Comparison of ENCODE assay signal across 1 cellular context in the genomic region with DNA sequence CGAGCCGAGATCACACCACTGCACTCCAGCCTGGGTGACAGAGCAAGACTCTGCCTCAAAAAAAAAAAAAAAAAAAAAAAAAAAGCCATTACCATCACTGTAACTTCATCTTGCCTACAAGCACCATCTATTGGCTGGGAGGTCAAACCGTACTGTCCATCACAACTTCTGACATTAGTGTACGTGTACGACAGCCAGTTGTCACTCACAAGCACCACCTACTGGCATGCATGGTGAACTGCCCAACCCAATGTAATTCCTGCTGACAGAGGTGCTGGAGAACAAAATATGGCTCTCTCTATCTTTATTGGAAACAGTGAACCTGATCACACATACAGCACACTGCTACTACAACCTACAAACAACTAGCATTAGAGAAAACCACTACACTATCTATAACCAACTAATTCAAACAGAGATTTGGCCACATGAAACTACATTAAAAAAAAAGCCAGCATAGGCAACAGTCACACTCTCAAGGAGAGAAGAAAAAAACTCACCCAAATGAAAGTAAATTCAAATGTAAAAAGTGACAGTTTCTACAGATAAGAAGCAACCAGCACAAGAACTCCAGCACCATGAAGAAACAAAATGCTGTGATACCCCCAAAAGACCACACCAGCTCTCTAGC.
TF ChIP-seq lines count a peak whose summit lies in the region.

No MANE protein-coding gene starts in this region.

TF ChIP-seq in GM23338, 12 proteins besides CTCF, POLR2A, EP300 and RAD21 (continued from another document):
- TF ChIP-seq, protein P1, sequence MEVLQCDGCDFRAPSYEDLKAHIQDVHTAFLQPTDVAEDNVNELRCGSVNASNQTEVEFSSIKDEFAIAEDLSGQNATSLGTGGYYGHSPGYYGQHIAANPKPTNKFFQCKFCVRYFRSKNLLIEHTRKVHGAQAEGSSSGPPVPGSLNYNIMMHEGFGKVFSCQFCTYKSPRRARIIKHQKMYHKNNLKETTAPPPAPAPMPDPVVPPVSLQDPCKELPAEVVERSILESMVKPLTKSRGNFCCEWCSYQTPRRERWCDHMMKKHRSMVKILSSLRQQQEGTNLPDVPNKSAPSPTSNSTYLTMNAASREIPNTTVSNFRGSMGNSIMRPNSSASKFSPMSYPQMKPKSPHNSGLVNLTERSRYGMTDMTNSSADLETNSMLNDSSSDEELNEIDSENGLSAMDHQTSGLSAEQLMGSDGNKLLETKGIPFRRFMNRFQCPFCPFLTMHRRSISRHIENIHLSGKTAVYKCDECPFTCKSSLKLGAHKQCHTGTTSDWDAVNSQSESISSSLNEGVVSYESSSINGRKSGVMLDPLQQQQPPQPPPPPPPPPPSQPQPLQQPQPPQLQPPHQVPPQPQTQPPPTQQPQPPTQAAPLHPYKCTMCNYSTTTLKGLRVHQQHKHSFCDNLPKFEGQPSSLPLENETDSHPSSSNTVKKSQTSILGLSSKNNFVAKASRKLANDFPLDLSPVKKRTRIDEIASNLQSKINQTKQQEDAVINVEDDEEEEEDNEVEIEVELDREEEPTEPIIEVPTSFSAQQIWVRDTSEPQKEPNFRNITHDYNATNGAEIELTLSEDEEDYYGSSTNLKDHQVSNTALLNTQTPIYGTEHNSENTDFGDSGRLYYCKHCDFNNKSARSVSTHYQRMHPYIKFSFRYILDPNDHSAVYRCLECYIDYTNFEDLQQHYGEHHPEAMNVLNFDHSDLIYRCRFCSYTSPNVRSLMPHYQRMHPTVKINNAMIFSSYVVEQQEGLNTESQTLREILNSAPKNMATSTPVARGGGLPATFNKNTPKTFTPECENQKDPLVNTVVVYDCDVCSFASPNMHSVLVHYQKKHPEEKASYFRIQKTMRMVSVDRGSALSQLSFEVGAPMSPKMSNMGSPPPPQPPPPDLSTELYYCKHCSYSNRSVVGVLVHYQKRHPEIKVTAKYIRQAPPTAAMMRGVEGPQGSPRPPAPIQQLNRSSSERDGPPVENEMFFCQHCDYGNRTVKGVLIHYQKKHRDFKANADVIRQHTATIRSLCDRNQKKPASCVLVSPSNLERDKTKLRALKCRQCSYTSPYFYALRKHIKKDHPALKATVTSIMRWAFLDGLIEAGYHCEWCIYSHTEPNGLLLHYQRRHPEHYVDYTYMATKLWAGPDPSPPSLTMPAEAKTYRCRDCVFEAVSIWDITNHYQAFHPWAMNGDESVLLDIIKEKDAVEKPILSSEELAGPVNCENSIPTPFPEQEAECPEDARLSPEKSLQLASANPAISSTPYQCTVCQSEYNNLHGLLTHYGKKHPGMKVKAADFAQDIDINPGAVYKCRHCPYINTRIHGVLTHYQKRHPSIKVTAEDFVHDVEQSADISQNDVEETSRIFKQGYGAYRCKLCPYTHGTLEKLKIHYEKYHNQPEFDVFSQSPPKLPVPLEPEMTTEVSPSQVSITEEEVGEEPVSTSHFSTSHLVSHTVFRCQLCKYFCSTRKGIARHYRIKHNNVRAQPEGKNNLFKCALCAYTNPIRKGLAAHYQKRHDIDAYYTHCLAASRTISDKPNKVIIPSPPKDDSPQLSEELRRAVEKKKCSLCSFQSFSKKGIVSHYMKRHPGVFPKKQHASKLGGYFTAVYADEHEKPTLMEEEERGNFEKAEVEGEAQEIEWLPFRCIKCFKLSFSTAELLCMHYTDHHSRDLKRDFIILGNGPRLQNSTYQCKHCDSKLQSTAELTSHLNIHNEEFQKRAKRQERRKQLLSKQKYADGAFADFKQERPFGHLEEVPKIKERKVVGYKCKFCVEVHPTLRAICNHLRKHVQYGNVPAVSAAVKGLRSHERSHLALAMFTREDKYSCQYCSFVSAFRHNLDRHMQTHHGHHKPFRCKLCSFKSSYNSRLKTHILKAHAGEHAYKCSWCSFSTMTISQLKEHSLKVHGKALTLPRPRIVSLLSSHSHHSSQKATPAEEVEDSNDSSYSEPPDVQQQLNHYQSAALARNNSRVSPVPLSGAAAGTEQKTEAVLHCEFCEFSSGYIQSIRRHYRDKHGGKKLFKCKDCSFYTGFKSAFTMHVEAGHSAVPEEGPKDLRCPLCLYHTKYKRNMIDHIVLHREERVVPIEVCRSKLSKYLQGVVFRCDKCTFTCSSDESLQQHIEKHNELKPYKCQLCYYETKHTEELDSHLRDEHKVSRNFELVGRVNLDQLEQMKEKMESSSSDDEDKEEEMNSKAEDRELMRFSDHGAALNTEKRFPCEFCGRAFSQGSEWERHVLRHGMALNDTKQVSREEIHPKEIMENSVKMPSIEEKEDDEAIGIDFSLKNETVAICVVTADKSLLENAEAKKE (CRISPR knock-in tag; IDR thresholded peaks at IDR 0.05) = no peak
- TF ChIP-seq ZNF114 (CRISPR knock-in tag; IDR thresholded peaks at IDR 0.05) (no peak), NANOG (IDR thresholded peaks at IDR 0.05; ENCODE audit: borderline replicate concordance) (no peak), EZH2phosphoT487 (IDR thresholded peaks at IDR 0.05; ENCODE audit: unreplicated experiment) (no peak), EZH2 (IDR thresholded peaks at IDR 0.05; ENCODE audit: low read depth, unreplicated experiment) (no peak), JUNB (IDR thresholded peaks at IDR 0.05; ENCODE audit: unreplicated experiment) (no peak), POLR2AphosphoS5 (IDR thresholded peaks at IDR 0.05; ENCODE audit: low read depth) (no peak)
